Comparison of ENCODE assay signal across 17 cellular contexts in the genomic region with DNA sequence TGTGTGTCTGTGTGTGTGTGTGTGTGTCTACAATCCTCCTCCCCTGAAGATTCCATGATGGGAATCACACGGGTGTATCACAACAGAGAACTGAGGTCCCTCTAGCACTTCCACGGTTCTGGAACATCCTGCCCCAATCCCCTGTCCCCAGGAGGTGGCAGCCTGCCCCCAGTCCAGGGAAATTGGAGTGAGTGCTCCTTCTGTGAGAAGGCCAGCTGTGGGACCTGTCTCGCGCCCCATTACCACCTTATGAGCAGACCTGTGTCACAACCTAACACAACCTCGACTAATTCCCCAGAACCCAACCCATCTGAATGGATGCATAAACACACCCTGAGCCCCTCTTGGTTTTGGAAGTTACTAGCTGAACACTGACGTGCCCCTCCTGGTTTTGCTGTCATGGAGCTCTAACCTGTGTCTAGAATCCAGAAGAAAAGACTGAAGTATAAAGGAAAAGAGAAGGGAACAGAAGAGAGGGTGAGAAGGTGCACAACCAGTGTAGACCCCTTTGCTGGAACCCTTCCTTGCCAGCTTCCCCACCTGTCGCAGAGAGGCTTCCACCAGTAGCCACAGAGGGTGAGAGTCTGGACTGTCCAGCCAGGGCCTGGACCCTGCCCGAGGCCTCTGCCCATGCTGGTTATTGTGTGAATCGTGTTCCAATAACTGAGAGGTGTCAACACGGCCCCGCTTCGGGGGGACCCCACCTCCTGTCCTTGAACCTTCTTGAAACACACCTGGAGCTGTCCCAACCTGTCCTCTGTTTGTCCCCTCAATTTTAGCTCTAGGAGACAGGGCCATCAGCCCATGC. TPM values are rescaled to one million over a fixed set of nuclear protein-coding genes. Genes with fewer than 3 reads are reported as not detected.
DNase-seq lines count a peak whose midpoint lies in the region; ATAC-seq and TF ChIP-seq lines count a peak whose summit lies in the region.
"Had no signal": no experiment of that assay in that cellular context is flagged by ENCODE, and none has a peak within 500 bp of the region (broad histone marks: within the 10 kb centered on the region; RNA-seq: fewer than 3 reads in every experiment).

No MANE protein-coding gene starts in this region.

- H3K4me1 ChIP-seq in OCI-LY1 (ENCODE audit: insufficient read depth, low read length, severe bottlenecking) (peaks cover 51% of the 10 kb centered on the region), psoas muscle (no peaks in the 10 kb centered on the region)
- H3K4me1 ChIP-seq: esophagus squamous epithelium, sigmoid colon had no signal

- H3K9me3 Mint-ChIP-seq in CD4-positive, alpha-beta T cell: no peaks in the 10 kb centered on the region
- H3K9me3 Mint-ChIP-seq: CD8-positive, alpha-beta T cell had no signal

- TF ChIP-seq CTCF in GM12865 (IDR thresholded peaks at IDR 0.05; ENCODE audit: insufficient read depth, low read depth, low read length, missing control alignments) (peak; percentile 13), OCI-LY1 (IDR thresholded peaks at IDR 0.05; ENCODE audit: low read length) (peak; percentile 31; the same call in 1 of the 2 replicates), epithelial cell of proximal tubule (conservative IDR thresholded peaks at IDR 0.05; ENCODE audit: low read depth, low read length) (peak; percentile 44), psoas muscle (IDR thresholded peaks at IDR 0.05) (peak; percentile 5)
- no peak for TF ChIP-seq CTCF in CD4-positive, alpha-beta T cell (IDR thresholded peaks at IDR 0.05)

- H3K9me3 ChIP-seq in OCI-LY1 (ENCODE audit: low read length) (no peaks in the 10 kb centered on the region), psoas muscle (no peaks in the 10 kb centered on the region)
- no peaks in the 10 kb centered on the region for H3K9me3 ChIP-seq in CD4-positive, alpha-beta T cell (ENCODE audit: control insufficient read depth, low read length)
- H3K9me3 ChIP-seq: esophagus squamous epithelium, sigmoid colon had no signal

- WGBS in psoas muscle, 3 donors: 65 to 72% (median 69%) methylated on average over 12 of the region's 12 CpGs

- H3K27ac Mint-ChIP-seq in CD4-positive, alpha-beta T cell: no peak overlapping the region
- H3K27ac Mint-ChIP-seq: CD8-positive, alpha-beta T cell had no signal

- H3F3A ChIP-seq in OCI-LY1 (ENCODE audit: insufficient read depth, low read length): no peaks in the 10 kb centered on the region

- ATAC-seq in psoas muscle: no peak
- no peak for ATAC-seq in activated CD4-positive, CD25-positive, alpha-beta regulatory T cell treated with anti-CD3 and anti-CD28 coated beads, Interleukin-2, amount 50 U/mL, for 24 hours
- no peak for ATAC-seq in CD4-positive, alpha-beta T cell (ENCODE audit: poor library complexity)
- ATAC-seq: CD8-positive, alpha-beta T cell had no signal

- no peaks in the 10 kb centered on the region for H4K20me1 ChIP-seq in OCI-LY1 (ENCODE audit: insufficient read depth, low read length)

- H3K27me3 Mint-ChIP-seq in CD4-positive, alpha-beta T cell: peaks cover 32% of the 10 kb centered on the region

- H3K4me1 Mint-ChIP-seq in CD4-positive, alpha-beta T cell (ENCODE audit: low read depth): no peaks in the 10 kb centered on the region

- H3K4me2 ChIP-seq in OCI-LY1 (ENCODE audit: low read length): peak overlapping the region; percentile 55; the same call in 1 of the 2 replicates

- intact Hi-C loops in psoas muscle (cut with DNase I): no loop called here
- intact Hi-C loops in CD4-positive, alpha-beta T cell (cut with DNase I, micrococcal nuclease): no loop called here

- H3K9me2 ChIP-seq in OCI-LY1 (ENCODE audit: low read depth, low read length): no peaks in the 10 kb centered on the region

- DNase-seq in GM12865 (ENCODE audit: low read depth): peak; percentile 18
- DNase-seq in epithelial cell of proximal tubule (ENCODE audit: low read depth): no peak
- no peak for DNase-seq in psoas muscle
- no peak for DNase-seq in stimulated activated CD4-positive, alpha-beta T cell treated with anti-CD3 and anti-CD28 coated beads, Interleukin-2, amount 100 ng/mL, for 48 hours
- DNase-seq in CD4-positive, alpha-beta T cell: no peak
- no peak for DNase-seq in NCI-H187 treated with DMSO at 0.1 percent for 48 hours (lab: John Stamatoyannopoulos, UW)
- DNase-seq: activated CD4-positive, alpha-beta T cell treated with anti-CD3 and anti-CD28 coated beads for 4 hours; activated gamma-delta T cell treated with Interleukin-2 at 50 U/mL for 16 hours; brain microvascular endothelial cell; CD8-positive, alpha-beta T cell; esophagus squamous epithelium; NCI-H774; sigmoid colon; SW 1271 had no signal

- CTCF ChIA-PET in CD4-positive, alpha-beta T cell (lab: Charles Lee): no interaction called here

- POLR2A ChIA-PET in CD4-positive, alpha-beta T cell (lab: Charles Lee): no interaction called here

- H3K27ac ChIP-seq in OCI-LY1 (ENCODE audit: low read depth, low read length, poor library complexity, severe bottlenecking) (peak overlapping the region; percentile 75), psoas muscle (peak overlapping the region; percentile 46)
- H3K27ac ChIP-seq in CD4-positive, alpha-beta T cell (ENCODE audit: low read depth, low read length): no peak overlapping the region
- H3K27ac ChIP-seq: brain microvascular endothelial cell had no signal

- no peaks in the 10 kb centered on the region for H3K79me2 ChIP-seq in OCI-LY1 (ENCODE audit: insufficient read depth, low read length)

- H3K9ac ChIP-seq in OCI-LY1 (ENCODE audit: low read length): no peak overlapping the region; the same call in 1 of the 2 replicates

- no peak overlapping the region for H2AFZ ChIP-seq in OCI-LY1 (ENCODE audit: low read length)

- H3K36me3 Mint-ChIP-seq in CD4-positive, alpha-beta T cell (ENCODE audit: low read depth): no peaks in the 10 kb centered on the region
- H3K36me3 Mint-ChIP-seq: CD8-positive, alpha-beta T cell had no signal

- no peak overlapping the region for H3K4me3 Mint-ChIP-seq in CD4-positive, alpha-beta T cell
- H3K4me3 Mint-ChIP-seq: CD8-positive, alpha-beta T cell had no signal

- no peaks in the 10 kb centered on the region for H3K36me3 ChIP-seq in OCI-LY1 (ENCODE audit: insufficient read depth, low read length)
- H3K36me3 ChIP-seq in psoas muscle (ENCODE audit: insufficient read depth in 1 of 2, low read depth in 1 of 2): no peaks in the 10 kb centered on the region
- H3K36me3 ChIP-seq: brain microvascular endothelial cell, esophagus squamous epithelium, sigmoid colon had no signal

- no peak overlapping the region for H3K4me3 ChIP-seq in GM12865 (ENCODE audit: low read depth, low read length)
- peak overlapping the region; percentile 37 for H3K4me3 ChIP-seq in OCI-LY1 (ENCODE audit: low read depth, low read length, poor library complexity, severe bottlenecking)
- H3K4me3 ChIP-seq in epithelial cell of proximal tubule (ENCODE audit: low read depth, low read length): no peak overlapping the region
- H3K4me3 ChIP-seq in psoas muscle: peak overlapping the region; percentile 25
- H3K4me3 ChIP-seq: sigmoid colon had no signal

- H3K27me3 ChIP-seq in OCI-LY1 (ENCODE audit: insufficient read depth, low read length) (no peaks in the 10 kb centered on the region; the same call in 1 of the 2 replicates), psoas muscle (ENCODE audit: insufficient read depth in 3 of 3, low read length in 2 of 3) (peaks cover 0 to 48% (median 9%) of the 10 kb centered on the region in 3 donors)
- H3K27me3 ChIP-seq in CD4-positive, alpha-beta T cell (ENCODE audit: control insufficient read depth, insufficient read depth, low read length): peaks cover 48% of the 10 kb centered on the region
- H3K27me3 ChIP-seq: brain microvascular endothelial cell had no signal

RNA-seq across cellular contexts. Expression of gene BTNL9, which starts 3.4 kb away (rescaled TPM):
- total RNA-seq in epithelial cell of proximal tubule (0.22 TPM in 1 of 2 replicates, not detected in the other), psoas muscle (10 to 100 TPM; 10.4 to 22.8 (median 18.1) TPM)
- 10 to 100 TPM; 14.4 to 26.3 (median 20.0) TPM for polyA plus RNA-seq in psoas muscle
- not detected for total RNA-seq in CD4-positive, alpha-beta T cell
- total RNA-seq: CD8-positive, alpha-beta T cell had no signal

RNA-seq across cellular contexts. Expression of gene BTNL3, which starts 54.8 kb away (rescaled TPM):
- total RNA-seq in epithelial cell of proximal tubule: not detected in 2 replicates
- total RNA-seq in psoas muscle: not detected
- polyA plus RNA-seq in psoas muscle: under 1 TPM in 2 of 3 donors, not detected in 1; 0.01 to 0.09 TPM
- not detected for total RNA-seq in CD4-positive, alpha-beta T cell
- total RNA-seq: CD8-positive, alpha-beta T cell; esophagus squamous epithelium; temporal lobe had no signal

Comparison
In these comparisons a context has a peak if more than half of its experiments do, and no peak if none do; other contexts are left out.
1. H3K4me3 ChIP-seq: peak in OCI-LY1 (single experiment) and psoas muscle (single experiment); none in GM12865 (single experiment) and epithelial cell of proximal tubule (single experiment).